In the genomic region with DNA sequence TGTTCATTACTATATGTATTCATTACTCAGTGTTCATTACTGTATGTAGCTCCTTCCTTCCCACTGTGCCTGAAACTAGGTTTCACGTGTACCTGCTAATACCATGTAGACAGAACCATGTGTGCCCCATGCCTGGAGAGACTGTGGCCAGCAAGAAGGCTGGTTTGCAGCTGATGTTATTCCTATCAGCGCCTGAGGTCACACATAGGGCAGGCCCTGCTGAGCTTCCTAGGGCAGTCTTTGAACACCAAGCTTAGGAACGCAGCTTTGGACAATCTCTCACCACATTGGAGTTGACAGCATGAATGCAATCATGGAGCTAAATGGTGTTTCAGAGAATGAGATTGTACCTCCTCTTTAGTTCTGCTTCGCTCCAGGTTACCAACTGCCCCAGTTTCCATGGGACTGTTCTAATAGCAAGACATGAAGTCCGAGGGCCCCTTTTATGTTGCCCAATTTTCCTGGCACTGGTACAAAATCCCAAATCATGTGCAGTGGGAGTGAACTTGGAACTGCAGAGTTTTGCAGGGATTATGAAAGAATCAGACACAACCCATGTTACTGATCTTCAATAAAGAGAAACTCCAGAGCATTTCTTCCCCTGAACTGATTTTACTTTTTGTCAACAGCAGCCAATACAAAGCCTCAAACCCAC, we compare ENCODE assay signal across 18 cellular contexts.
DNase-seq lines count a peak whose midpoint lies in the region; ATAC-seq and TF ChIP-seq lines count a peak whose summit lies in the region.
"Had no signal": no experiment of that assay in that cellular context is flagged by ENCODE, and none has a peak within 500 bp of the region (broad histone marks: within the 10 kb centered on the region; RNA-seq: fewer than 3 reads in every experiment).

No MANE protein-coding gene starts in this region.

- H3K79me2 ChIP-seq in smooth muscle cell (ENCODE audit: low read depth): no peaks in the 10 kb centered on the region

- no peak overlapping the region for H2AFZ ChIP-seq in smooth muscle cell (ENCODE audit: low read depth)

- no peaks in the 10 kb centered on the region for H4K20me1 ChIP-seq in smooth muscle cell (ENCODE audit: low read depth)

- H3K9me3 ChIP-seq in HEK293 (ENCODE audit: control insufficient read depth, insufficient read depth, low read depth, low read length): no peaks in the 10 kb centered on the region
- no peaks in the 10 kb centered on the region for H3K9me3 ChIP-seq in right atrium auricular region
- no peaks in the 10 kb centered on the region for H3K9me3 ChIP-seq in smooth muscle cell (replicated peaks; ENCODE audit: low read depth)

- H3K4me3 ChIP-seq in HEK293 (ENCODE audit: low read depth, low read length) (no peak overlapping the region), right atrium auricular region (no peak overlapping the region), smooth muscle cell (no peak overlapping the region)

- peaks cover 5% of the 10 kb centered on the region for H3F3A ChIP-seq in smooth muscle cell (ENCODE audit: low read depth)

- POLR2A ChIA-PET in HEK293 (lab: Yijun Ruan, JAX): no interaction called here

- CTCF ChIA-PET in HEK293 (lab: Yijun Ruan, JAX): no interaction called here

- H3K36me3 ChIP-seq in HEK293 (ENCODE audit: control insufficient read depth in 2 of 2, insufficient read depth in 1 of 2, low read length in 2 of 2) (no peaks in the 10 kb centered on the region), right atrium auricular region (no peaks in the 10 kb centered on the region), smooth muscle cell (ENCODE audit: low read depth) (no peaks in the 10 kb centered on the region)

- ATAC-seq in GM21576 (IDR thresholded peaks at IDR 0.05; ENCODE audit: unreplicated experiment): no peak
- ATAC-seq: HCT116, HepG2, T-cell had no signal

- H3K27me3 ChIP-seq in right atrium auricular region (no peaks in the 10 kb centered on the region), smooth muscle cell (ENCODE audit: low read depth) (no peaks in the 10 kb centered on the region)

- TF ChIP-seq CTCF in HEK293 (tag by site-specific recombination; IDR thresholded peaks at IDR 0.05) (no peak), right atrium auricular region (IDR thresholded peaks at IDR 0.05) (no peak), smooth muscle cell (IDR thresholded peaks at IDR 0.05; ENCODE audit: borderline replicate concordance, insufficient read depth, poor library complexity, severe bottlenecking) (no peak)

- no peak overlapping the region for H3K27ac ChIP-seq in HEK293 (ENCODE audit: extremely low read depth, low read depth, low read length)
- H3K27ac ChIP-seq in caudate nucleus (ENCODE audit: low read depth, low read length): peak overlapping the region; percentile 31
- H3K27ac ChIP-seq in right atrium auricular region: peak overlapping the region in 1 of 2 donors; percentile 10
- H3K27ac ChIP-seq in smooth muscle cell (ENCODE audit: low read depth): no peak overlapping the region
- H3K27ac ChIP-seq: RWPE1 had no signal

- DNase-seq in caudate nucleus (lab: John Stamatoyannopoulos, UW): no peak
- DNase-seq in right atrium auricular region (ENCODE audit: low spot score): peak; percentile 71
- DNase-seq in smooth muscle cell (lab: John Stamatoyannopoulos, UW; ENCODE audit: unreplicated experiment): no peak
- DNase-seq in SHP77 treated with DMSO at 0.1 percent for 48 hours (lab: John Stamatoyannopoulos, UW): no peak
- DNase-seq in hippocampal formation (lab: John Stamatoyannopoulos, UW): no peak
- DNase-seq in NCI-H82 (lab: John Stamatoyannopoulos, UW): no peak
- DNase-seq: activated CD4-positive, alpha-beta T cell treated with anti-CD3 and anti-CD28 coated beads for 48 hours; CD4-positive, alpha-beta memory T cell; glutamatergic neuron; immature natural killer cell; NCI-H1694; stimulated activated CD4-positive, alpha-beta T cell treated with anti-CD3 and anti-CD28 coated beads, Interleukin-2, amount 100 ng/mL, for 24 hours; T-cell had no signal

- peak overlapping the region; percentile 67 for H3K4me2 ChIP-seq in smooth muscle cell

- no peak overlapping the region for H3K9ac ChIP-seq in smooth muscle cell (ENCODE audit: low read depth)

- 60% methylated on average over 5 of the region's 5 CpGs for WGBS in smooth muscle cell (ENCODE audit: low lambda C conversion rate)

- peaks cover 11% of the 10 kb centered on the region for H3K4me1 ChIP-seq in HEK293 (ENCODE audit: control insufficient read depth, insufficient read depth, low read length)
- peaks cover 0 to 44% of the 10 kb centered on the region in 2 donors for H3K4me1 ChIP-seq in right atrium auricular region
- peaks cover 23% of the 10 kb centered on the region for H3K4me1 ChIP-seq in smooth muscle cell (ENCODE audit: low read depth)

TF ChIP-seq in HEK293, 187 proteins besides CTCF, POLR2A, EP300 and RAD21:
- TF ChIP-seq ZNF341 (tag by site-specific recombination; IDR thresholded peaks at IDR 0.05; ENCODE audit: low read depth) (0 out of 2 replicates have a peak, but pooled peaks have one; percentile 37), IKZF3 (tag by site-specific recombination; IDR thresholded peaks at IDR 0.05) (no peak), ZIC2 (tag by site-specific recombination; IDR thresholded peaks at IDR 0.05) (peak; percentile 13; the same call in 1 of the 2 replicates)
